2 cellular contexts compared by ENCODE assay signal in genomic region chr5:73796164-73797141, GRCh38.
A peak's percentile ranks its signal among the peaks of the same experiment; 100 is the strongest.
TF ChIP-seq lines count a peak whose summit lies in the region.

No MANE protein-coding gene starts in this region.

TF ChIP-seq in A549, 52 proteins besides CTCF, POLR2A, EP300 and RAD21 (continued from another document):
- peak; percentile 94 to 98 for TF ChIP-seq JUN (IDR thresholded peaks at IDR 0.05)
- TF ChIP-seq BCL3 (IDR thresholded peaks at IDR 0.05) = peak; percentile 96; the same call in 2 of the 3 replicates
- TF ChIP-seq HES2 (IDR thresholded peaks at IDR 0.05) = peak; percentile 76; the same call in 1 of the 2 replicates
- TF ChIP-seq SMC3 (IDR thresholded peaks at IDR 0.05) = peak; percentile 50
- peak; percentile 53; the same call in 1 of the 2 replicates for TF ChIP-seq ATOH8 (CRISPR knock-in tag; IDR thresholded peaks at IDR 0.05; ENCODE audit: low read depth)
- peak; percentile 31; the same call in 1 of the 2 replicates for TF ChIP-seq TP53 (CRISPR knock-in tag; IDR thresholded peaks at IDR 0.05)
- peak; percentile 33 for TF ChIP-seq MAFK (IDR thresholded peaks at IDR 0.05; ENCODE audit: partially characterized antibody)
- peak; percentile 52; the same call in 1 of the 2 replicates for TF ChIP-seq HOXB5 (CRISPR knock-in tag; IDR thresholded peaks at IDR 0.05)
- no peak for TF ChIP-seq KDM5A (IDR thresholded peaks at IDR 0.05)
- TF ChIP-seq JUNB (IDR thresholded peaks at IDR 0.05) = peak; percentile 93
- no peak for TF ChIP-seq FOXS1 (CRISPR knock-in tag; IDR thresholded peaks at IDR 0.05)
- TF ChIP-seq RARB (CRISPR knock-in tag; IDR thresholded peaks at IDR 0.05) = peak; percentile 83; the same call in 1 of the 2 replicates
- TF ChIP-seq CEBPB (IDR thresholded peaks at IDR 0.05) = peak; percentile 93 to 98
- TF ChIP-seq HMGXB4 (CRISPR knock-in tag; IDR thresholded peaks at IDR 0.05; ENCODE audit: borderline replicate concordance) = 0 out of 2 replicates have a peak, but pooled peaks have one; percentile 26

TF ChIP-seq in GM12878, 131 proteins besides CTCF, POLR2A, EP300 and RAD21 (continued from another document):
- TF ChIP-seq BHLHE40 (IDR thresholded peaks at IDR 0.05; ENCODE audit: borderline replicate concordance in 1 of 2, low read depth in 2 of 2, low read length in 1 of 2) (peak in 1 of 2 experiments; percentile 75; a peak in 2 of 4 replicates), SMAD5 (IDR thresholded peaks at IDR 0.05; ENCODE audit: low read depth) (no peak), ATF2 (IDR thresholded peaks at IDR 0.05; ENCODE audit: low read length) (no peak)
